ENCODE assay signal across 7 cellular contexts in genomic region chrX:52068683-52069670, GRCh38. TPM values are rescaled to one million over a fixed set of nuclear protein-coding genes. Genes with fewer than 3 reads are reported as not detected.
A peak's percentile ranks its signal among the peaks of the same experiment; 100 is the strongest.
DNase-seq lines count a peak whose midpoint lies in the region; ATAC-seq and TF ChIP-seq lines count a peak whose summit lies in the region.
"Not testable (repeated sequence)": the region's sequence is repeated elsewhere in the genome, so short reads cannot be mapped to it uniquely, and the experiment has no call there.

Gene MAGED4B, minus strand, starts transcription at chrX:52069183. Its CDS starts 1,011 bp downstream, at chrX:52068172.

- not testable (repeated sequence) for H3K4me1 ChIP-seq in hepatocyte (ENCODE audit: insufficient read depth); skeletal muscle tissue (ENCODE audit: control insufficient read depth in 3 of 3, insufficient read depth in 3 of 3, low read length in 3 of 3)

- not testable (repeated sequence) for H3K4me1 Mint-ChIP-seq in central memory CD8-positive, alpha-beta T cell

- not testable (repeated sequence) for H3K4me2 ChIP-seq in hepatocyte; neural cell (ENCODE audit: low read length)

- H3F3A ChIP-seq in neural cell (ENCODE audit: insufficient read depth, low read length, poor library complexity, severe bottlenecking) = not testable (repeated sequence)

- H3K4me3 Mint-ChIP-seq in central memory CD8-positive, alpha-beta T cell = not testable (repeated sequence)

- not testable (repeated sequence) for H4K20me1 ChIP-seq in hepatocyte (ENCODE audit: insufficient read depth, poor library complexity, severe bottlenecking); neural cell (ENCODE audit: insufficient read depth)

- H3K27ac Mint-ChIP-seq in central memory CD8-positive, alpha-beta T cell (ENCODE audit: low read depth) = not testable (repeated sequence)

- H3K27me3 ChIP-seq in H7 (ENCODE audit: control insufficient read depth, insufficient read depth, low read length); hepatocyte; neural cell (ENCODE audit: insufficient read depth, low read depth, low read length); skeletal muscle tissue (ENCODE audit: control insufficient read depth in 3 of 3, insufficient read depth in 3 of 3, low read length in 3 of 3): not testable (repeated sequence)

- WGBS in hepatocyte (ENCODE audit: low lambda C conversion rate, missing lambda C conversion rate) = no CpG with 5 or more reads among the region's 56 CpGs

- H3K36me3 Mint-ChIP-seq in central memory CD8-positive, alpha-beta T cell (ENCODE audit: insufficient read depth) = not testable (repeated sequence)

- H3K9ac ChIP-seq in neural cell (ENCODE audit: low read length); skeletal muscle tissue (ENCODE audit: low read depth in 1 of 3, low read length in 3 of 3): not testable (repeated sequence)

- not testable (repeated sequence) for H3K9me3 Mint-ChIP-seq in central memory CD8-positive, alpha-beta T cell

- not testable (repeated sequence) for H3K27me3 Mint-ChIP-seq in central memory CD8-positive, alpha-beta T cell

- not testable (repeated sequence) for H3K27ac ChIP-seq in hepatocyte; neural cell (ENCODE audit: low read length); skeletal muscle tissue (ENCODE audit: low read depth, low read length)

- H3K4me3 ChIP-seq in H7 (ENCODE audit: insufficient read depth, low read depth, low read length); fibroblast of the aortic adventitia (ENCODE audit: low read depth, low read length); hepatocyte; neural cell (ENCODE audit: low read length); skeletal muscle tissue (ENCODE audit: low read length in 3 of 3): not testable (repeated sequence)

- DNase-seq in H7; SK-MEL-5 (ENCODE audit: low read depth, low spot score); central memory CD8-positive, alpha-beta T cell (ENCODE audit: low spot score in 2 of 2); fibroblast of the aortic adventitia (ENCODE audit: low read depth); hepatocyte (ENCODE audit: low spot score): not testable (repeated sequence)

- in situ Hi-C loops in SK-MEL-5 (cut with HindIII; ENCODE audit: low pct_unique_long_range_greater_than_20kb, low sequenced_read_pairs) = not testable (repeated sequence)

- not testable (repeated sequence) for TF ChIP-seq CTCF in fibroblast of the aortic adventitia (IDR thresholded peaks at IDR 0.05; ENCODE audit: insufficient read depth, low read length); hepatocyte (IDR thresholded peaks at IDR 0.05; ENCODE audit: poor library complexity); neural cell (IDR thresholded peaks at IDR 0.05; ENCODE audit: poor library complexity, severe bottlenecking)

- not testable (repeated sequence) for H2AFZ ChIP-seq in hepatocyte; neural cell (ENCODE audit: low read depth, low read length)

- TF ChIP-seq EP300 in neural cell (conservative IDR thresholded peaks at IDR 0.05; ENCODE audit: poor library complexity, severe bottlenecking) = not testable (repeated sequence)

- H3K9me2 ChIP-seq in hepatocyte (replicated peaks; ENCODE audit: insufficient read depth); neural cell (ENCODE audit: insufficient read depth, low read length): not testable (repeated sequence)

- H3K36me3 ChIP-seq in H7 (replicated peaks; ENCODE audit: control insufficient read depth, insufficient read depth, low read length); hepatocyte (replicated peaks; ENCODE audit: insufficient read depth, low read depth); neural cell (ENCODE audit: insufficient read depth, low read length); skeletal muscle tissue (ENCODE audit: control insufficient read depth in 3 of 3, insufficient read depth in 3 of 3, low read length in 3 of 3): not testable (repeated sequence)

- not testable (repeated sequence) for TF ChIP-seq RAD21 in neural cell (conservative IDR thresholded peaks at IDR 0.05)

- peak; percentile 19 for ATAC-seq in central memory CD8-positive, alpha-beta T cell (replicated peaks; ENCODE audit: extremely low read depth, poor library complexity, severe bottlenecking)

- not testable (repeated sequence) for H3K9me3 ChIP-seq in hepatocyte (ENCODE audit: low read depth); neural cell (ENCODE audit: low read length); skeletal muscle tissue (ENCODE audit: control insufficient read depth in 3 of 3, low read length in 3 of 3)

- H3K79me2 ChIP-seq in hepatocyte; neural cell (replicated peaks; ENCODE audit: insufficient read depth, low read length): not testable (repeated sequence)

RNA-seq across cellular contexts. Expression of gene MAGED4B, which starts in this region (rescaled TPM):
- total RNA-seq in H7 (2014; rRNA removed; shearing (Covaris generic)) = 5.1 and 25.0 TPM in 2 replicates
- total RNA-seq in SK-MEL-5 (2014; rRNA removed; shearing (Covaris generic)) = 13.0 and 32.1 TPM in 2 replicates
- 16.2 and 37.1 TPM in 2 replicates for polyA plus RNA-seq in SK-MEL-5 (2015; cell fraction: cytosol; rRNA removed)
- 118 TPM in 2 replicates for polyA plus RNA-seq in SK-MEL-5 (2015; cell fraction: nucleus; rRNA removed)
- total RNA-seq in fibroblast of the aortic adventitia (ENCODE audit: low replicate concordance) = 10.8 and 23.8 TPM in 2 replicates
- total RNA-seq in hepatocyte = 30.6 and 31.9 TPM in 2 replicates
- 233 and 280 TPM in 2 replicates for polyA plus RNA-seq in hepatocyte
- polyA plus RNA-seq in neural cell = 343 and 464 TPM in 2 replicates
- 229 and 250 TPM in 2 replicates for polyA minus RNA-seq in neural cell
- total RNA-seq in skeletal muscle tissue = 27.7 TPM
